Comparison of ENCODE assay signal across 17 cellular contexts in genomic region chr15:69537085-69537484, GRCh38.
DNase-seq lines count a peak whose midpoint lies in the region; ATAC-seq and TF ChIP-seq lines count a peak whose summit lies in the region.
"Had no signal": no experiment of that assay in that cellular context is flagged by ENCODE, and none has a peak within 500 bp of the region (broad histone marks: within the 10 kb centered on the region; RNA-seq: fewer than 3 reads in every experiment).

No MANE protein-coding gene starts in this region.

- H2AFZ ChIP-seq in GM23338, result no peak overlapping the region
- H2AFZ ChIP-seq: PC-9 had no signal

- H3K27me3 Mint-ChIP-seq in GM23338 (ENCODE audit: insufficient read depth, low read depth, poor library complexity), result no peaks in the 10 kb centered on the region
- H3K27me3 Mint-ChIP-seq in endothelial cell (ENCODE audit: unreplicated experiment), result no peaks in the 10 kb centered on the region
- H3K27me3 Mint-ChIP-seq: activated CD8-positive, alpha-beta T cell treated with anti-CD3 and anti-CD28 coated beads for 36 hours had no signal

- no peak overlapping the region for H3K27ac Mint-ChIP-seq in GM23338
- H3K27ac Mint-ChIP-seq in endothelial cell (ENCODE audit: unreplicated experiment), result no peak overlapping the region
- H3K27ac Mint-ChIP-seq: activated CD8-positive, alpha-beta T cell treated with anti-CD3 and anti-CD28 coated beads for 36 hours; activated naive CD4-positive, alpha-beta T cell treated with anti-CD3 and anti-CD28 coated beads, Interleukin-2, amount 50 U/mL, for 72 hours; activated T-cell treated with anti-CD3 and anti-CD28 coated beads, Interleukin-2, amount 50 U/mL, for 24 hours; CD8-positive, alpha-beta T cell had no signal

- H3K9me2 ChIP-seq in GM23338 (ENCODE audit: insufficient read depth), result no peaks in the 10 kb centered on the region; the same call in 1 of the 2 replicates

- no peaks in the 10 kb centered on the region for H3K79me2 ChIP-seq in GM23338 (replicated peaks; ENCODE audit: insufficient read depth)

- peaks cover under 1% of the 10 kb centered on the region; the same call in 1 of the 2 replicates for H3K4me1 ChIP-seq in GM23338 (ENCODE audit: insufficient read depth)
- H3K4me1 ChIP-seq: right atrium auricular region had no signal

- H3F3A ChIP-seq in GM23338 (replicated peaks; ENCODE audit: low read depth), result no peaks in the 10 kb centered on the region

- H4K20me1 ChIP-seq in GM23338 (replicated peaks; ENCODE audit: insufficient read depth), result no peaks in the 10 kb centered on the region; the same call in 1 of the 2 replicates

- H3K27me3 ChIP-seq in GM23338 (ENCODE audit: insufficient read depth), result no peaks in the 10 kb centered on the region
- H3K27me3 ChIP-seq: right atrium auricular region had no signal

- TF ChIP-seq CTCF in GM23338 (conservative IDR thresholded peaks at IDR 0.05; ENCODE audit: low read depth in 2 of 2), result no peak
- TF ChIP-seq CTCF in endothelial cell (IDR thresholded peaks at IDR 0.05; ENCODE audit: unreplicated experiment), result no peak

- DNase-seq in COR-L47 (lab: John Stamatoyannopoulos, UW) (peak; percentile 69), GM23338 (ENCODE audit: low spot score) (peak; percentile 54), NCI-H526 treated with DMSO at 0.1 percent for 48 hours (lab: John Stamatoyannopoulos, UW) (peak; percentile 29), left kidney (ENCODE audit: low read depth, low spot score) (peak; percentile 90), NK-92 (lab: John Stamatoyannopoulos, UW; ENCODE audit: unreplicated experiment) (no peak), NOMO-1 treated with dmso at 0.1 percent for 144 hours (lab: John Stamatoyannopoulos, UW; ENCODE audit: unreplicated experiment) (no peak), hepatic stellate cell (ENCODE audit: low spot score) (no peak), endothelial cell (ENCODE audit: low spot score) (no peak)
- DNase-seq: activated CD8-positive, alpha-beta T cell treated with anti-CD3 and anti-CD28 coated beads for 36 hours; activated T-cell treated with anti-CD3 and anti-CD28 coated beads, Interleukin-2, amount 50 U/mL, for 24 hours; CD8-positive, alpha-beta T cell; effector memory CD4-positive, alpha-beta T cell; NCI-H510A treated with DMSO at 0.1 percent for 48 hours; PC-9 had no signal

- H3K36me3 Mint-ChIP-seq in GM23338 (ENCODE audit: low read depth) (no peaks in the 10 kb centered on the region), endothelial cell (ENCODE audit: low read depth, unreplicated experiment) (no peaks in the 10 kb centered on the region)
- H3K36me3 Mint-ChIP-seq: activated naive CD4-positive, alpha-beta T cell treated with anti-CD3 and anti-CD28 coated beads, Interleukin-2, amount 50 U/mL, for 72 hours; CD8-positive, alpha-beta T cell had no signal

- ATAC-seq in GM23338, result peak; percentile 77
- ATAC-seq: activated CD8-positive, alpha-beta T cell treated with anti-CD3 and anti-CD28 coated beads for 36 hours; activated naive CD4-positive, alpha-beta T cell treated with anti-CD3 and anti-CD28 coated beads, Interleukin-2, amount 50 U/mL, for 72 hours; CD8-positive, alpha-beta T cell had no signal

- H3K27ac ChIP-seq in GM23338 (ENCODE audit: low read depth), result no peak overlapping the region
- H3K27ac ChIP-seq: PC-9, right atrium auricular region, thoracic aorta had no signal

- H3K4me3 Mint-ChIP-seq in GM23338 (no peak overlapping the region), endothelial cell (ENCODE audit: unreplicated experiment) (no peak overlapping the region)
- H3K4me3 Mint-ChIP-seq: activated CD8-positive, alpha-beta T cell treated with anti-CD3 and anti-CD28 coated beads for 36 hours; activated T-cell treated with anti-CD3 and anti-CD28 coated beads, Interleukin-2, amount 50 U/mL, for 24 hours; CD8-positive, alpha-beta T cell had no signal

- no peaks in the 10 kb centered on the region for H3K36me3 ChIP-seq in GM23338 (ENCODE audit: insufficient read depth)
- H3K36me3 ChIP-seq: right atrium auricular region, thoracic aorta had no signal

- no peak overlapping the region for H3K4me2 ChIP-seq in GM23338
- H3K4me2 ChIP-seq: PC-9 had no signal

- no peak overlapping the region for H3K4me3 ChIP-seq in GM23338
- H3K4me3 ChIP-seq: PC-9, right atrium auricular region, thoracic aorta had no signal

- H3K9me3 Mint-ChIP-seq in GM23338 (no peaks in the 10 kb centered on the region), endothelial cell (ENCODE audit: unreplicated experiment) (no peaks in the 10 kb centered on the region)
- H3K9me3 Mint-ChIP-seq: activated CD8-positive, alpha-beta T cell treated with anti-CD3 and anti-CD28 coated beads for 36 hours; activated naive CD4-positive, alpha-beta T cell treated with anti-CD3 and anti-CD28 coated beads, Interleukin-2, amount 50 U/mL, for 72 hours; activated T-cell treated with anti-CD3 and anti-CD28 coated beads, Interleukin-2, amount 50 U/mL, for 24 hours; CD8-positive, alpha-beta T cell had no signal

- peaks cover 23% of the 10 kb centered on the region for H3K4me1 Mint-ChIP-seq in GM23338
- no peaks in the 10 kb centered on the region for H3K4me1 Mint-ChIP-seq in endothelial cell (ENCODE audit: unreplicated experiment)

TF ChIP-seq in GM23338, 12 proteins besides CTCF, POLR2A, EP300 and RAD21 (continues in another document):
- TF ChIP-seq POLR2AphosphoS5 (IDR thresholded peaks at IDR 0.05; ENCODE audit: low read depth), result no peak
- no peak for TF ChIP-seq EZH2 (IDR thresholded peaks at IDR 0.05; ENCODE audit: low read depth, unreplicated experiment)
- TF ChIP-seq REST (IDR thresholded peaks at IDR 0.05; ENCODE audit: unreplicated experiment), result no peak
- no peak for TF ChIP-seq STAT1 (IDR thresholded peaks at IDR 0.05; ENCODE audit: unreplicated experiment)

Comparison
In these comparisons a context has a peak if more than half of its experiments do, and no peak if none do; other contexts are left out.
1. DNase-seq: peak in COR-L47 (single experiment), GM23338 (single experiment), NCI-H526 treated with DMSO at 0.1 percent for 48 hours (single experiment) and left kidney (single experiment); none in NK-92 (single experiment), NOMO-1 treated with dmso at 0.1 percent for 144 hours (single experiment), hepatic stellate cell (single experiment) and endothelial cell (single experiment).